In genomic region chr12:128109236-128109635, GRCh38 we compare ENCODE assay signal across 9 cellular contexts.
"Had no signal": no experiment of that assay in that cellular context is flagged by ENCODE, and none has a peak within 500 bp of the region (broad histone marks: within the 10 kb centered on the region; RNA-seq: fewer than 3 reads in every experiment).

No MANE protein-coding gene starts in this region.

- DNase-seq: GM23248, GOT3, H7, H9, HCEC 1CT, HFFc6 had no signal

- H3K9me3 Mint-ChIP-seq: H9 had no signal

- H3K4me2 ChIP-seq: GM23338 had no signal

- H2AFZ ChIP-seq: GM23248, GM23338 had no signal

- H3K4me3 ChIP-seq: GM23248, GM23338, HAP-1 had no signal

- H3K27ac Mint-ChIP-seq: GM23338, H9, HFFc6 had no signal

- FAIRE-seq: H54 had no signal

- H3K4me1 Mint-ChIP-seq: GM23338 had no signal

- H3K9ac ChIP-seq: GM23248 had no signal

- H3K27ac ChIP-seq: GM23248 had no signal

- H3K9me3 ChIP-seq: HAP-1 had no signal

- H3K4me3 Mint-ChIP-seq: GM23338, H9, HFFc6 had no signal

- H3K4me1 ChIP-seq: HAP-1 had no signal

- H3K36me3 ChIP-seq: HAP-1 had no signal
